ENCODE assay signal across 23 cellular contexts in the genomic region with DNA sequence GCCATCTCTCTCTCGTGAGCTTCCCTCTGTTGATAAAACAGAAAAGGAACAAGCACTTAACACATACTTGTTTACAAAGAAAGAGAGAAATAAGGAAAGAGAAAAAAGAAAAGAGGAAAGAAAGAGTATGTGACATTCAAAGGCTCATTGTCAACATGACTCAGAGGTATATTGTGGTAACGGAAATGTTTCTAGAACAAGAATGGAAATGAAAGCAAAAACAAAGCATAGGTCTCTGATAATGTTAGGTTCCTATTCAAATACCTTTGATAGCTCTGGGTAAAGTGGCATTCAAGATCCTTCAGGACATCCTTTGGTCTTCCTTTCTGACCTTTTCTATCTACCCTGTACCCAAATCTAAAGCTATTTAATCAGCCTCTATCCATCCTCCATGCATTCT.
DNase-seq lines count a peak whose midpoint lies in the region; ATAC-seq, FAIRE-seq and TF ChIP-seq lines count a peak whose summit lies in the region.
"Had no signal": no experiment of that assay in that cellular context is flagged by ENCODE, and none has a peak within 500 bp of the region (broad histone marks: within the 10 kb centered on the region; RNA-seq: fewer than 3 reads in every experiment).

No MANE protein-coding gene starts in this region.

- no TSS peak for BruUV-seq in Calu3 (replicated peaks; lab: Mats Ljungman, UMichigan)

- TF ChIP-seq CTCF in heart left ventricle (IDR thresholded peaks at IDR 0.05) (no peak), Calu3 (IDR thresholded peaks at IDR 0.05; ENCODE audit: unreplicated experiment) (no peak)

- intact Hi-C loops in heart left ventricle (cut with DNase I) (no loop called here), Calu3 (cut with micrococcal nuclease; ENCODE audit: unreplicated experiment) (no loop called here)

- H3K27me3 Mint-ChIP-seq in activated CD8-positive, alpha-beta T cell treated with anti-CD3 and anti-CD28 coated beads, Interleukin-2, amount 10 ng/mL, durations not matched to agents 7 days and 5 days (ENCODE audit: low read depth) = no peaks in the 10 kb centered on the region
- no peaks in the 10 kb centered on the region for H3K27me3 Mint-ChIP-seq in natural killer cell treated with Interleukin-12 subunit alpha and Interleukin-12 subunit beta and Interleukin-15 and Interleukin-18, amount 100 ng/mL, for 72 hours
- no peaks in the 10 kb centered on the region for H3K27me3 Mint-ChIP-seq in Calu3 (ENCODE audit: unreplicated experiment)
- H3K27me3 Mint-ChIP-seq: B cell; dendritic cell treated with granulocyte-macrophage colony-stimulating factor and Interleukin-4, amounts not matched to agents 40 ng/mL and 50 ng/mL, for 4 days had no signal

- H3K4me1 Mint-ChIP-seq in activated CD8-positive, alpha-beta T cell treated with anti-CD3 and anti-CD28 coated beads, Interleukin-2, amount 10 ng/mL, durations not matched to agents 7 days and 5 days (ENCODE audit: low read depth) = peaks cover 12% of the 10 kb centered on the region
- peaks cover 18 to 51% of the 10 kb centered on the region in 2 donors for H3K4me1 Mint-ChIP-seq in natural killer cell treated with Interleukin-12 subunit alpha and Interleukin-12 subunit beta and Interleukin-15 and Interleukin-18, amount 100 ng/mL, for 72 hours (ENCODE audit: low read depth in 2 of 2)
- H3K4me1 Mint-ChIP-seq in Calu3 (ENCODE audit: low read depth, unreplicated experiment) = no peaks in the 10 kb centered on the region
- H3K4me1 Mint-ChIP-seq: B cell had no signal

- FAIRE-seq in small intestine (lab: Jason Lieb, UNC) = no peak
- FAIRE-seq: bronchial epithelial cell, keratinocyte had no signal

- H3K4me3 ChIP-seq in small intestine (ENCODE audit: low read depth in 1 of 2, low read length in 2 of 2) = no peak overlapping the region
- H3K4me3 ChIP-seq in heart left ventricle = no peak overlapping the region
- H3K4me3 ChIP-seq: adrenal gland, hepatocyte, lower lobe of right lung, uterus had no signal

- H3K27ac ChIP-seq in small intestine (ENCODE audit: low read depth in 1 of 2, low read length in 1 of 2) = no peak overlapping the region
- H3K27ac ChIP-seq in heart left ventricle = no peak overlapping the region
- H3K27ac ChIP-seq: adrenal gland, epithelial cell of prostate, hepatocyte, lower lobe of right lung, uterus had no signal

- POLR2A ChIA-PET in activated CD8-positive, alpha-beta T cell treated with anti-CD3 and anti-CD28 coated beads, Interleukin-2, amount 10 ng/mL, durations not matched to agents 7 days and 5 days (lab: Charles Lee) = no interaction called here

- H3K36me3 ChIP-seq in small intestine (ENCODE audit: control insufficient read depth in 2 of 2, insufficient read depth in 2 of 2, low read length in 2 of 2) (peaks cover 0 to 5% of the 10 kb centered on the region in 2 donors), heart left ventricle (peaks cover 0 to 51% (median 25%) of the 10 kb centered on the region in 9 donors)
- H3K36me3 ChIP-seq: adrenal gland, uterus had no signal

- 84 to 88% (median 88%) methylated on average over 2 of the region's 2 CpGs for WGBS in small intestine, 3 donors
- 90 to 95% (median 93%) methylated on average over 2 of the region's 2 CpGs for WGBS in heart left ventricle, 4 donors

- H3K27me3 ChIP-seq in small intestine (ENCODE audit: control insufficient read depth in 2 of 2, insufficient read depth in 2 of 2, low read length in 2 of 2) (no peaks in the 10 kb centered on the region), heart left ventricle (no peaks in the 10 kb centered on the region)
- H3K27me3 ChIP-seq: adrenal gland, hepatocyte, uterus had no signal

- H3K4me3 Mint-ChIP-seq in activated CD8-positive, alpha-beta T cell treated with anti-CD3 and anti-CD28 coated beads, Interleukin-2, amount 10 ng/mL, durations not matched to agents 7 days and 5 days = no peak overlapping the region
- peak overlapping the region; percentile 62 for H3K4me3 Mint-ChIP-seq in natural killer cell treated with Interleukin-12 subunit alpha and Interleukin-12 subunit beta and Interleukin-15 and Interleukin-18, amount 100 ng/mL, for 72 hours
- H3K4me3 Mint-ChIP-seq in Calu3 (ENCODE audit: low read depth, unreplicated experiment) = no peak overlapping the region
- H3K4me3 Mint-ChIP-seq: B cell; dendritic cell treated with granulocyte-macrophage colony-stimulating factor and Interleukin-4, amounts not matched to agents 40 ng/mL and 50 ng/mL, for 4 days; HFFc6 had no signal

- TF ChIP-seq POLR2A in heart left ventricle (IDR thresholded peaks at IDR 0.05) = no peak

- peaks cover 43% of the 10 kb centered on the region for H3K36me3 Mint-ChIP-seq in activated CD8-positive, alpha-beta T cell treated with anti-CD3 and anti-CD28 coated beads, Interleukin-2, amount 10 ng/mL, durations not matched to agents 7 days and 5 days (ENCODE audit: low read depth)
- peaks cover 19% of the 10 kb centered on the region for H3K36me3 Mint-ChIP-seq in natural killer cell treated with Interleukin-12 subunit alpha and Interleukin-12 subunit beta and Interleukin-15 and Interleukin-18, amount 100 ng/mL, for 72 hours
- H3K36me3 Mint-ChIP-seq in Calu3 (ENCODE audit: insufficient read depth, unreplicated experiment) = no peaks in the 10 kb centered on the region

- CTCF ChIA-PET in activated CD8-positive, alpha-beta T cell treated with anti-CD3 and anti-CD28 coated beads, Interleukin-2, amount 10 ng/mL, durations not matched to agents 7 days and 5 days (lab: Charles Lee) = interaction anchor here (0.8 to 1.1 kb wide), 2 partner anchors 94 to 157 kb away, joined by 3 read pairs; no protein-coding TSS in a partner anchor
- CTCF ChIA-PET in Calu3 (lab: Charles Lee) = interaction anchor here (1.0 kb wide), 1 partner anchor 114 kb away, joined by 3 read pairs; no protein-coding TSS in a partner anchor

- H3K4me1 ChIP-seq in small intestine (ENCODE audit: control insufficient read depth in 2 of 2, insufficient read depth in 1 of 2, low read depth in 1 of 2, low read length in 1 of 2) (no peaks in the 10 kb centered on the region), heart left ventricle (no peaks in the 10 kb centered on the region)
- H3K4me1 ChIP-seq: lower lobe of right lung, uterus had no signal

- H3K9me3 Mint-ChIP-seq in activated CD8-positive, alpha-beta T cell treated with anti-CD3 and anti-CD28 coated beads, Interleukin-2, amount 10 ng/mL, durations not matched to agents 7 days and 5 days (ENCODE audit: insufficient read depth) = peaks cover 7% of the 10 kb centered on the region
- H3K9me3 Mint-ChIP-seq in natural killer cell treated with Interleukin-12 subunit alpha and Interleukin-12 subunit beta and Interleukin-15 and Interleukin-18, amount 100 ng/mL, for 72 hours = peaks cover 9% of the 10 kb centered on the region
- H3K9me3 Mint-ChIP-seq in Calu3 (ENCODE audit: low read depth, unreplicated experiment) = no peaks in the 10 kb centered on the region
- H3K9me3 Mint-ChIP-seq: HFFc6 had no signal

- peak; percentile 72 to 79 for ATAC-seq in activated CD4-positive, CD25-positive, alpha-beta regulatory T cell treated with anti-CD3 and anti-CD28 coated beads, Interleukin-2, amount 50 U/mL, for 24 hours
- ATAC-seq in GM21390 (IDR thresholded peaks at IDR 0.05; ENCODE audit: unreplicated experiment) = peak; percentile 44
- peak; percentile 42 for ATAC-seq in activated CD8-positive, alpha-beta T cell treated with anti-CD3 and anti-CD28 coated beads, Interleukin-2, amount 10 ng/mL, durations not matched to agents 7 days and 5 days
- ATAC-seq in natural killer cell treated with Interleukin-12 subunit alpha and Interleukin-12 subunit beta and Interleukin-15 and Interleukin-18, amount 100 ng/mL, for 72 hours = peak; percentile 62 to 82
- no peak for ATAC-seq in heart left ventricle
- ATAC-seq: lower lobe of right lung had no signal

- H3K9me3 ChIP-seq in small intestine (ENCODE audit: control insufficient read depth, low read depth) (no peaks in the 10 kb centered on the region), heart left ventricle (no peaks in the 10 kb centered on the region)
- H3K9me3 ChIP-seq: adrenal gland, lower lobe of right lung, uterus had no signal

- DNase-seq in activated CD4-positive, CD25-positive, alpha-beta regulatory T cell (lab: John Stamatoyannopoulos, UW) = no peak
- DNase-seq in activated CD8-positive, alpha-beta T cell treated with anti-CD3 and anti-CD28 coated beads, Interleukin-2, amount 10 ng/mL, durations not matched to agents 7 days and 5 days = no peak
- no peak for DNase-seq in natural killer cell treated with Interleukin-12 subunit alpha and Interleukin-12 subunit beta and Interleukin-15 and Interleukin-18, amount 100 ng/mL, for 72 hours (ENCODE audit: low spot score)
- DNase-seq in small intestine (no peak), heart left ventricle (no peak), Calu3 (no peak)
- DNase-seq: adrenal gland; foreskin fibroblast; HFFc6; lower lobe of right lung; NCI-H1436 treated with DMSO at 0.1 percent for 48 hours; NCI-H2171 treated with DMSO at 0.1 percent for 48 hours; NCI-H69; stimulated activated CD4-positive, alpha-beta T cell treated with anti-CD3 and anti-CD28 coated beads, Interleukin-12 subunit alpha, Interleukin-12 subunit beta, amount 100 ng/mL, for 4 hours; uterus had no signal

- H3K27ac Mint-ChIP-seq in activated CD8-positive, alpha-beta T cell treated with anti-CD3 and anti-CD28 coated beads, Interleukin-2, amount 10 ng/mL, durations not matched to agents 7 days and 5 days = peak overlapping the region; percentile 67
- peak overlapping the region; percentile 73 to 84 for H3K27ac Mint-ChIP-seq in natural killer cell treated with Interleukin-12 subunit alpha and Interleukin-12 subunit beta and Interleukin-15 and Interleukin-18, amount 100 ng/mL, for 72 hours
- no peak overlapping the region for H3K27ac Mint-ChIP-seq in Calu3 (ENCODE audit: unreplicated experiment)
- H3K27ac Mint-ChIP-seq: B cell; dendritic cell treated with granulocyte-macrophage colony-stimulating factor and Interleukin-4, amounts not matched to agents 40 ng/mL and 50 ng/mL, for 4 days; HFFc6 had no signal

Comparison
In these comparisons a context has a peak if more than half of its experiments do, and no peak if none do; other contexts are left out.
1. ATAC-seq: peak in activated CD4-positive, CD25-positive, alpha-beta regulatory T cell treated with anti-CD3 and anti-CD28 coated beads, Interleukin-2, amount 50 U/mL, for 24 hours (2 of 2), GM21390 (single experiment), activated CD8-positive, alpha-beta T cell treated with anti-CD3 and anti-CD28 coated beads, Interleukin-2, amount 10 ng/mL, durations not matched to agents 7 days and 5 days (single experiment) and natural killer cell treated with Interleukin-12 subunit alpha and Interleukin-12 subunit beta and Interleukin-15 and Interleukin-18, amount 100 ng/mL, for 72 hours (2 of 2); none in heart left ventricle (0 of 4).